Comparison of ENCODE assay signal across 11 cellular contexts in the genomic region with DNA sequence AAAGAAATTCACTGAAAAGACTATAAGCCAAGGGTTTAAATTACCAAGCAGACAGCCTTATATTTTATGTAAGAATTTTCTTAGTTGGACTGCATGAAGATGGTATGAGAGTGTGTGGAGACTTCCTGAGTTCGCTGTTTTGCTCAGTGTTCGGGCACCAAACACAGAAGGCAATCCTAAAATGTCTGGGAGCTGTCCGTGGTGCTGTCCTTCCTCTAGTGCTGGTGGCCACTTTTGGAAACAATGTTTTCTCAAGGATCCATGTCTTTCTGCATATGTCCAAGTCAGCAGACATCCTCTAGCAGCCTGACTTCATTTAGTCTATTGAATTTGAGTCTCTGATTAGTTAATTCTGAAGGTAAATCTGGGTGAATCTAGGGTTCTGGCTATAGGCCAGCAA.
DNase-seq lines count a peak whose midpoint lies in the region; ATAC-seq and TF ChIP-seq lines count a peak whose summit lies in the region.
"Had no signal": no experiment of that assay in that cellular context is flagged by ENCODE, and none has a peak within 500 bp of the region (broad histone marks: within the 10 kb centered on the region; RNA-seq: fewer than 3 reads in every experiment).

No MANE protein-coding gene starts in this region.

- H3K9ac ChIP-seq in fibroblast of lung (ENCODE audit: insufficient read depth, low read length), result no peak overlapping the region

- H2AFZ ChIP-seq in fibroblast of lung (ENCODE audit: low read length), result no peak overlapping the region

- CTCF ChIA-PET in activated naive CD4-positive, alpha-beta T cell treated with anti-CD3 and anti-CD28 coated beads, Interleukin-2, amount 10 ng/mL, durations not matched to agents 7 days and 5 days (lab: Charles Lee), result interaction anchor here (0.8 to 1.7 kb wide), 2 partner anchors 19 to 25 kb away, joined by 3 to 8 read pairs; no protein-coding TSS in a partner anchor

- H3K27me3 Mint-ChIP-seq in activated naive CD4-positive, alpha-beta T cell treated with anti-CD3 and anti-CD28 coated beads, Interleukin-2, amount 10 ng/mL, durations not matched to agents 7 days and 5 days, result peaks cover 16% of the 10 kb centered on the region

- H3K4me3 Mint-ChIP-seq in activated naive CD4-positive, alpha-beta T cell treated with anti-CD3 and anti-CD28 coated beads, Interleukin-2, amount 10 ng/mL, durations not matched to agents 7 days and 5 days, result no peak overlapping the region
- H3K4me3 Mint-ChIP-seq: naive thymus-derived CD8-positive, alpha-beta T cell had no signal

- no peaks in the 10 kb centered on the region for H3K36me3 ChIP-seq in fibroblast of lung (ENCODE audit: control insufficient read depth, insufficient read depth, low read length)

- H3K4me1 Mint-ChIP-seq in activated naive CD4-positive, alpha-beta T cell treated with anti-CD3 and anti-CD28 coated beads, Interleukin-2, amount 10 ng/mL, durations not matched to agents 7 days and 5 days, result peaks cover 8% of the 10 kb centered on the region

- no peak overlapping the region for H3K27ac Mint-ChIP-seq in activated naive CD4-positive, alpha-beta T cell treated with anti-CD3 and anti-CD28 coated beads, Interleukin-2, amount 10 ng/mL, durations not matched to agents 7 days and 5 days

- H3K36me3 Mint-ChIP-seq in activated naive CD4-positive, alpha-beta T cell treated with anti-CD3 and anti-CD28 coated beads, Interleukin-2, amount 10 ng/mL, durations not matched to agents 7 days and 5 days, result no peaks in the 10 kb centered on the region
- H3K36me3 Mint-ChIP-seq: naive thymus-derived CD8-positive, alpha-beta T cell had no signal

- H4K20me1 ChIP-seq in fibroblast of lung (ENCODE audit: control insufficient read depth, extremely low read depth, insufficient read depth, low read length), result no peaks in the 10 kb centered on the region

- H3K4me3 ChIP-seq in fibroblast of lung (replicated peaks in 1 of 4; ENCODE audit: control extremely low read depth in 1 of 4, insufficient read depth in 1 of 4, low read depth in 3 of 4, low read length in 4 of 4), result no peak overlapping the region

- no peak overlapping the region for H3K4me2 ChIP-seq in fibroblast of lung (ENCODE audit: extremely low read depth, insufficient read depth, low read length)

- peak; percentile 54 for DNase-seq in activated naive CD4-positive, alpha-beta T cell treated with anti-CD3 and anti-CD28 coated beads, Interleukin-2, amount 10 ng/mL, durations not matched to agents 7 days and 5 days
- DNase-seq in activated naive CD4-positive, alpha-beta T cell treated with anti-CD3 and anti-CD28 coated beads, Interleukin-2, amount 50 U/mL, for 16 hours, result no peak
- peak; percentile 28 for DNase-seq in RPMI8226
- peak; percentile 9 to 41 for DNase-seq in fibroblast of lung (ENCODE audit: low read depth in 2 of 2)
- peak; percentile 7 for DNase-seq in stimulated activated CD4-positive, alpha-beta T cell treated with anti-CD3 and anti-CD28 coated beads, Interleukin-4, amount 100 ng/mL, for 1 hour
- DNase-seq in amygdala (lab: John Stamatoyannopoulos, UW), result no peak
- DNase-seq in superior temporal gyrus (ENCODE audit: extremely low spot score), result no peak
- DNase-seq: NCI-H1417 treated with DMSO at 0.1 percent for 48 hours, Right ventricle myocardium superior had no signal

- H3K27ac ChIP-seq in fibroblast of lung (ENCODE audit: insufficient read depth, low read length), result no peak overlapping the region

- no peaks in the 10 kb centered on the region for H3K79me2 ChIP-seq in fibroblast of lung (ENCODE audit: control insufficient read depth, insufficient read depth, low read length)

- H3K4me1 ChIP-seq in fibroblast of lung (ENCODE audit: control insufficient read depth, extremely low read depth, insufficient read depth, low read length), result no peaks in the 10 kb centered on the region

- no peak for TF ChIP-seq CTCF in fibroblast of lung (conservative IDR thresholded peaks at IDR 0.05 in 1 of 2, IDR thresholded peaks at IDR 0.05 in 1 of 2; ENCODE audit: low read depth in 1 of 2, low read length in 2 of 2)

- no peaks in the 10 kb centered on the region for H3K9me3 ChIP-seq in fibroblast of lung (ENCODE audit: control insufficient read depth, insufficient read depth, low read depth, low read length)

- H3K9me3 Mint-ChIP-seq in activated naive CD4-positive, alpha-beta T cell treated with anti-CD3 and anti-CD28 coated beads, Interleukin-2, amount 10 ng/mL, durations not matched to agents 7 days and 5 days, result no peaks in the 10 kb centered on the region

- ATAC-seq in GM18868 (IDR thresholded peaks at IDR 0.05; ENCODE audit: unreplicated experiment), result no peak
- ATAC-seq: naive thymus-derived CD8-positive, alpha-beta T cell had no signal

- H3K27me3 ChIP-seq in fibroblast of lung (ENCODE audit: control insufficient read depth, insufficient read depth, low read length), result no peaks in the 10 kb centered on the region

Comparison
In these comparisons a context has a peak if more than half of its experiments do, and no peak if none do; other contexts are left out.
1. DNase-seq: peak in activated naive CD4-positive, alpha-beta T cell treated with anti-CD3 and anti-CD28 coated beads, Interleukin-2, amount 10 ng/mL, durations not matched to agents 7 days and 5 days (single experiment), RPMI8226 (single experiment), fibroblast of lung (2 of 2) and stimulated activated CD4-positive, alpha-beta T cell treated with anti-CD3 and anti-CD28 coated beads, Interleukin-4, amount 100 ng/mL, for 1 hour (single experiment); none in activated naive CD4-positive, alpha-beta T cell treated with anti-CD3 and anti-CD28 coated beads, Interleukin-2, amount 50 U/mL, for 16 hours (single experiment), amygdala (0 of 56) and superior temporal gyrus (single experiment).